1 cellular context compared by ENCODE assay signal in genomic region chr1:25875154-25875855, GRCh38.
TF ChIP-seq lines count a peak whose summit lies in the region.

Gene PAQR7, minus strand, starts transcription at chr1:25875708. Its CDS starts 11,869 bp downstream, at chr1:25863839.

TF ChIP-seq in K562, 482 proteins besides CTCF, POLR2A, EP300 and RAD21 (continued from another document and continues in another):
- TF ChIP-seq ZBTB11 (CRISPR knock-in tag; IDR thresholded peaks at IDR 0.05) = peak in 1 of 3 experiments; percentile 51; a peak in 2 of 6 replicates
- 0 out of 2 replicates have a peak, but pooled peaks have one; percentile 24 for TF ChIP-seq MXI1 (IDR thresholded peaks at IDR 0.05; ENCODE audit: low read depth, low read length)
- TF ChIP-seq ZNF232 (CRISPR knock-in tag; IDR thresholded peaks at IDR 0.05) = peak; percentile 93
- TF ChIP-seq MTA3 (IDR thresholded peaks at IDR 0.05; ENCODE audit: borderline replicate concordance) = peak; percentile 79
- TF ChIP-seq FOXJ3 (CRISPR knock-in tag; IDR thresholded peaks at IDR 0.05) = no peak
- no peak for TF ChIP-seq ATF2 (CRISPR knock-in tag; IDR thresholded peaks at IDR 0.05)
- no peak for TF ChIP-seq RFX1 (IDR thresholded peaks at IDR 0.05)
- no peak for TF ChIP-seq TAF15 (IDR thresholded peaks at IDR 0.05; ENCODE audit: low read depth, low read length)
- no peak for TF ChIP-seq SLC30A9 (CRISPR knock-in tag; IDR thresholded peaks at IDR 0.05)
- TF ChIP-seq CCAR2 (IDR thresholded peaks at IDR 0.05; ENCODE audit: low read depth, low read length) = no peak
- no peak for TF ChIP-seq CHD1 (IDR thresholded peaks at IDR 0.05; ENCODE audit: low read length)
- peak; percentile 35 for TF ChIP-seq KDM5B (IDR thresholded peaks at IDR 0.05; ENCODE audit: insufficient replicate concordance, low read depth, low read length)
- 0 out of 2 replicates have a peak, but pooled peaks have one; percentile 14 for TF ChIP-seq SAFB (IDR thresholded peaks at IDR 0.05; ENCODE audit: borderline replicate concordance, low read depth, low read length)
- TF ChIP-seq ZNF384 (IDR thresholded peaks at IDR 0.05; ENCODE audit: low read depth, low read length) = 0 out of 2 replicates have a peak, but pooled peaks have one; percentile 5
- no peak for TF ChIP-seq POLR2H (tag; IDR thresholded peaks at IDR 0.05; ENCODE audit: low read depth)
- no peak for TF ChIP-seq ZMIZ1 (IDR thresholded peaks at IDR 0.05; ENCODE audit: low read depth in 2 of 2, low read length in 2 of 2)
- no peak for TF ChIP-seq NFXL1 (CRISPR knock-in tag; IDR thresholded peaks at IDR 0.05)
- TF ChIP-seq ZBTB43 (CRISPR knock-in tag; IDR thresholded peaks at IDR 0.05) = 0 out of 2 replicates have a peak, but pooled peaks have one; percentile 80
- TF ChIP-seq ZC3H11A (IDR thresholded peaks at IDR 0.05; ENCODE audit: low read depth, low read length) = no peak
- TF ChIP-seq E2F5 (CRISPR knock-in tag; IDR thresholded peaks at IDR 0.05) = peak; percentile 83; the same call in 1 of the 2 replicates
- TF ChIP-seq SIN3A (IDR thresholded peaks at IDR 0.05; ENCODE audit: borderline replicate concordance in 2 of 2, control insufficient read depth in 1 of 2, low read depth in 2 of 2, low read length in 2 of 2) = 0 out of 4 replicates have a peak, but pooled peaks of 1 of the 2 experiments have one; percentile 52
- no peak for TF ChIP-seq TSHZ1 (CRISPR knock-in tag; IDR thresholded peaks at IDR 0.05)
- TF ChIP-seq ERF (CRISPR knock-in tag; IDR thresholded peaks at IDR 0.05) = peak; percentile 59; the same call in 1 of the 2 replicates
- TF ChIP-seq HNRNPH1 (optimal IDR thresholded peaks at IDR 0.05; ENCODE audit: low read depth, low read length) = no peak
- TF ChIP-seq SOX6 (IDR thresholded peaks at IDR 0.05) = peak; percentile 50; the same call in 1 of the 2 replicates
- TF ChIP-seq MTA1 (IDR thresholded peaks at IDR 0.05; ENCODE audit: borderline replicate concordance) = peak; percentile 20; the same call in 1 of the 2 replicates
- TF ChIP-seq KLF10 (CRISPR knock-in tag; IDR thresholded peaks at IDR 0.05) = no peak
- peak; percentile 31 to 91; a peak in 2 of 4 replicates for TF ChIP-seq UBTF (IDR thresholded peaks at IDR 0.05; ENCODE audit: borderline replicate concordance in 1 of 2, low read depth in 2 of 2, low read length in 2 of 2)
- TF ChIP-seq CCNT2 (IDR thresholded peaks at IDR 0.05; ENCODE audit: borderline replicate concordance, extremely low read depth, insufficient read length, low read depth, low read length) = peak; percentile 93
- peak; percentile 99 for TF ChIP-seq GATAD2B (IDR thresholded peaks at IDR 0.05; ENCODE audit: borderline replicate concordance)
- peak; percentile 93 for TF ChIP-seq HDGF (IDR thresholded peaks at IDR 0.05)
- peak; percentile 84 for TF ChIP-seq LARP7 (IDR thresholded peaks at IDR 0.05)
- TF ChIP-seq ZBTB26 (CRISPR knock-in tag; IDR thresholded peaks at IDR 0.05) = 0 out of 2 replicates have a peak, but pooled peaks have one; percentile 38
- no peak for TF ChIP-seq THRB (CRISPR knock-in tag; conservative IDR thresholded peaks at IDR 0.05)
- peak; percentile 77; the same call in 1 of the 2 replicates for TF ChIP-seq ZNF282 (CRISPR knock-in tag; IDR thresholded peaks at IDR 0.05)
- TF ChIP-seq RB1 (IDR thresholded peaks at IDR 0.05; ENCODE audit: low read depth) = peak; percentile 89
- no peak for TF ChIP-seq ZNF655 (CRISPR knock-in tag; IDR thresholded peaks at IDR 0.05)
- no peak for TF ChIP-seq XRCC3 (IDR thresholded peaks at IDR 0.05)
- TF ChIP-seq MCM7 (IDR thresholded peaks at IDR 0.05) = no peak
- TF ChIP-seq ZBTB17 (CRISPR knock-in tag; IDR thresholded peaks at IDR 0.05) = peak; percentile 80; the same call in 1 of the 2 replicates
